In the genomic region with DNA sequence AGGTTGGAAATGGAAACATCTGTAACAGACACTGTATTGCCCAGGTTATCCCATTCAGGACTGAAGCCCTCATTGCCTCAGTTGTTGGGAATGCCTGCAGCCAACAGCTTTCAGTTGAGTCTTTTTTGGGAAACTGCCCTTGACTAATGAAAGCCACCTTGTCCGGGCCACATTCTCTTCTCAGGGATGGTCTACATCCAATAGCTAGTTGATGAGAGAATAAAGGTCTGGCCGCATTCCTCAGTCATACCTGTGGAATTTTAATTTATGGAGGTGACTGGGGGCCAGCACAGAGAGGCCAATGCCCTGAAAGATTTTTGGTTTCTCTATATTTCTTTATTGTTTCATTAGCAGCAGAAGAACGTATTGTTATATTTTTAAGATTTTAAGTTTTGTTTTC, we compare ENCODE assay signal across 18 cellular contexts.
A peak's percentile ranks its signal among the peaks of the same experiment; 100 is the strongest.
DNase-seq lines count a peak whose midpoint lies in the region; FAIRE-seq and TF ChIP-seq lines count a peak whose summit lies in the region.
"Had no signal": no experiment of that assay in that cellular context is flagged by ENCODE, and none has a peak within 500 bp of the region (broad histone marks: within the 10 kb centered on the region; RNA-seq: fewer than 3 reads in every experiment).

No MANE protein-coding gene starts in this region.

- H3K23ac ChIP-seq in trophoblast cell (ENCODE audit: low read length) = no peak overlapping the region

- DNase-seq in cardiac septum (ENCODE audit: low spot score) = peak; percentile 10
- no peak for DNase-seq in left ventricle myocardium inferior
- DNase-seq in endodermal cell = peak; percentile 43
- DNase-seq in trophoblast cell = no peak
- no peak for DNase-seq in HCEC 1CT
- DNase-seq in cerebellum (ENCODE audit: low spot score) = no peak
- no peak for DNase-seq in kidney
- DNase-seq: AML-193; CD4-positive, alpha-beta T cell; GM23248 had no signal

- peak overlapping the region; percentile 16 for H3K4me2 ChIP-seq in trophoblast cell (ENCODE audit: low read length)
- H3K4me2 ChIP-seq: A549 had no signal

- no peak overlapping the region for H4K91ac ChIP-seq in trophoblast cell (ENCODE audit: low read depth, low read length)

- peaks cover 18% of the 10 kb centered on the region for H3K9me3 ChIP-seq in left ventricle myocardium inferior (replicated peaks)
- H3K9me3 ChIP-seq in endodermal cell (ENCODE audit: control insufficient read depth, low read length) = no peaks in the 10 kb centered on the region
- H3K9me3 ChIP-seq in trophoblast cell (ENCODE audit: insufficient read depth, low read depth, low read length) = no peaks in the 10 kb centered on the region
- H3K9me3 ChIP-seq in kidney (ENCODE audit: control insufficient read depth in 1 of 2, low read length in 2 of 2) = no peaks in the 10 kb centered on the region
- H3K9me3 ChIP-seq: A549, Caco-2 had no signal

- no peak overlapping the region for H3K9ac ChIP-seq in endodermal cell (ENCODE audit: extremely low read depth, low read length, poor library complexity, severe bottlenecking)
- H3K9ac ChIP-seq in trophoblast cell (ENCODE audit: low read length) = no peak overlapping the region
- H3K9ac ChIP-seq in kidney (ENCODE audit: low read length in 2 of 2) = no peak overlapping the region
- H3K9ac ChIP-seq: GM23248 had no signal

- H3K4me3 ChIP-seq in left ventricle myocardium inferior (no peak overlapping the region), endodermal cell (ENCODE audit: low read length) (no peak overlapping the region), trophoblast cell (ENCODE audit: low read depth, low read length) (no peak overlapping the region), kidney (ENCODE audit: low read length in 2 of 2) (no peak overlapping the region)
- H3K4me3 ChIP-seq: A549, GM23248 had no signal

- TF ChIP-seq CTCF in left ventricle myocardium inferior (IDR thresholded peaks at IDR 0.05; ENCODE audit: borderline replicate concordance) = no peak
- no peak for TF ChIP-seq CTCF in endodermal cell (conservative IDR thresholded peaks at IDR 0.05)
- TF ChIP-seq CTCF in kidney (IDR thresholded peaks at IDR 0.05; ENCODE audit: borderline replicate concordance, extremely low read depth, insufficient read depth) = no peak

- H2AFZ ChIP-seq in trophoblast cell (ENCODE audit: insufficient read depth, low read length, poor library complexity) = no peak overlapping the region
- H2AFZ ChIP-seq: GM23248 had no signal

- FAIRE-seq in kidney (lab: Jason Lieb, UNC) = no peak
- FAIRE-seq: A549, D721Med, G401.6, GM12891, GM19239, H54 had no signal

- no peaks in the 10 kb centered on the region for H3K79me2 ChIP-seq in trophoblast cell (ENCODE audit: control insufficient read depth, insufficient read depth, low read length, poor library complexity)

- no peaks in the 10 kb centered on the region for H3K27me3 Mint-ChIP-seq in endodermal cell (ENCODE audit: insufficient read depth)
- H3K27me3 Mint-ChIP-seq: CD4-positive, alpha-beta T cell had no signal

- H4K12ac ChIP-seq in trophoblast cell (ENCODE audit: low read depth, low read length) = no peak overlapping the region

- no peaks in the 10 kb centered on the region for H3K36me3 Mint-ChIP-seq in endodermal cell (ENCODE audit: low read depth)

- H2BK12ac ChIP-seq in trophoblast cell (ENCODE audit: low read length) = no peak overlapping the region

- H3K79me1 ChIP-seq in trophoblast cell (ENCODE audit: low read length) = peaks cover 4% of the 10 kb centered on the region

- WGBS in endodermal cell (ENCODE audit: insufficient coverage in 1 of 2, insufficient read length in 1 of 2), 2 experiments = 93% methylated on average over 2 of the region's 3 CpGs; no CpG with 5 or more reads in 1 of the 2 experiments
- WGBS in trophoblast cell (ENCODE audit: extremely low coverage, insufficient coverage, insufficient read length) = no CpG with 5 or more reads among the region's 3 CpGs

- no peaks in the 10 kb centered on the region for H3K4me1 Mint-ChIP-seq in endodermal cell

- H3K4ac ChIP-seq in trophoblast cell (ENCODE audit: low read depth, low read length) = no peak overlapping the region

- intact Hi-C loops in cardiac septum (cut with DNase I) (no loop called here), left ventricle myocardium inferior (cut with micrococcal nuclease) (no loop called here), kidney (cut with DNase I) (no loop called here)

- H3K36me3 ChIP-seq in left ventricle myocardium inferior (no peaks in the 10 kb centered on the region), endodermal cell (ENCODE audit: control insufficient read depth, insufficient read depth, low read length) (no peaks in the 10 kb centered on the region), trophoblast cell (ENCODE audit: control insufficient read depth in 1 of 2, insufficient read depth in 2 of 2, low read length in 2 of 2) (no peaks in the 10 kb centered on the region), kidney (ENCODE audit: control insufficient read depth in 1 of 2, insufficient read depth in 2 of 2, low read length in 2 of 2) (no peaks in the 10 kb centered on the region)

- H3K9me3 Mint-ChIP-seq in endodermal cell = no peaks in the 10 kb centered on the region

- no peak overlapping the region for H3K14ac ChIP-seq in trophoblast cell (ENCODE audit: low read length)

- H3K27ac ChIP-seq in left ventricle myocardium inferior (replicated peaks) (no peak overlapping the region), endodermal cell (ENCODE audit: low read depth, low read length) (no peak overlapping the region), trophoblast cell (ENCODE audit: low read depth, low read length) (no peak overlapping the region), kidney (ENCODE audit: low read depth in 2 of 2, low read length in 2 of 2) (no peak overlapping the region)
- H3K27ac ChIP-seq: 22Rv1, A549, GM23248 had no signal

- H2BK5ac ChIP-seq in trophoblast cell (ENCODE audit: low read depth, low read length, poor library complexity) = no peak overlapping the region

- H2AK5ac ChIP-seq in trophoblast cell (ENCODE audit: low read length) = no peak overlapping the region

- H3K27me3 ChIP-seq in left ventricle myocardium inferior (ENCODE audit: low read depth) (no peaks in the 10 kb centered on the region), endodermal cell (ENCODE audit: control insufficient read depth, insufficient read depth, low read length, poor library complexity, severe bottlenecking) (no peaks in the 10 kb centered on the region), trophoblast cell (ENCODE audit: insufficient read depth, low read length) (no peaks in the 10 kb centered on the region)

- no peak overlapping the region for H3K27ac Mint-ChIP-seq in endodermal cell
- H3K27ac Mint-ChIP-seq: CD4-positive, alpha-beta T cell had no signal

- H4K8ac ChIP-seq in trophoblast cell (ENCODE audit: low read depth, low read length) = no peak overlapping the region

- no peak overlapping the region for H3K4me3 Mint-ChIP-seq in endodermal cell
- H3K4me3 Mint-ChIP-seq: CD4-positive, alpha-beta T cell had no signal

- H3K4me1 ChIP-seq in left ventricle myocardium inferior (no peaks in the 10 kb centered on the region), endodermal cell (ENCODE audit: control insufficient read depth, insufficient read depth, low read length) (no peaks in the 10 kb centered on the region), trophoblast cell (ENCODE audit: control insufficient read depth in 1 of 2, insufficient read depth in 2 of 2, low read length in 2 of 2) (peaks cover 8 to 12% of the 10 kb centered on the region in 2 experiments), kidney (ENCODE audit: control insufficient read depth in 1 of 2, insufficient read depth in 1 of 2, low read depth in 1 of 2, low read length in 2 of 2) (no peaks in the 10 kb centered on the region)
- H3K4me1 ChIP-seq: A549 had no signal

- H3K18ac ChIP-seq in trophoblast cell (ENCODE audit: low read length) = no peak overlapping the region

- H2BK120ac ChIP-seq in trophoblast cell (ENCODE audit: insufficient read depth, low read length, poor library complexity) = no peak overlapping the region

Comparison
In these comparisons a context has a peak if more than half of its experiments do, and no peak if none do; other contexts are left out.
1. DNase-seq: peak in cardiac septum (single experiment) and endodermal cell (single experiment); none in left ventricle myocardium inferior (single experiment), trophoblast cell (0 of 2), HCEC 1CT (single experiment), cerebellum (single experiment) and kidney (single experiment).